Comparison of ENCODE assay signal across 20 cellular contexts in genomic region chr1:101244842-101245574, GRCh38. TPM values are rescaled to one million over a fixed set of nuclear protein-coding genes. Genes with fewer than 3 reads are reported as not detected.
DNase-seq lines count a peak whose midpoint lies in the region; ATAC-seq and TF ChIP-seq lines count a peak whose summit lies in the region.
"Had no signal": no experiment of that assay in that cellular context is flagged by ENCODE, and none has a peak within 500 bp of the region (broad histone marks: within the 10 kb centered on the region; RNA-seq: fewer than 3 reads in every experiment).

No MANE protein-coding gene starts in this region.

- H3K27me3 Mint-ChIP-seq in stimulated activated naive CD8-positive, alpha-beta T cell treated with anti-CD3 and anti-CD28 coated beads, Interleukin-15, Interleukin-2, amounts not matched to agents 100 ng/mL and 50 ng/mL, for 24 hours: no peaks in the 10 kb centered on the region
- H3K27me3 Mint-ChIP-seq in effector memory CD8-positive, alpha-beta T cell: no peaks in the 10 kb centered on the region
- H3K27me3 Mint-ChIP-seq: brain; stimulated activated naive B cell treated with anti-CD40 and anti-IgM and Interleukin-4, amounts not matched to agents 10 μg/mL and 1 μg/mL and 100 μg/mL, for 72 hours had no signal

- in situ Hi-C loops in ACHN (cut with HindIII; ENCODE audit: low pct_ligation_motif_present, low pct_unique_long_range_greater_than_20kb, low sequenced_read_pairs): no loop called here

- no peaks in the 10 kb centered on the region for H3K4me1 ChIP-seq in BE2C

- ATAC-seq in stimulated activated naive CD8-positive, alpha-beta T cell treated with anti-CD3 and anti-CD28 coated beads, Interleukin-15, Interleukin-2, amounts not matched to agents 100 U/mL and 50 U/mL, for 24 hours: no peak
- ATAC-seq in effector memory CD8-positive, alpha-beta T cell (replicated peaks): no peak
- ATAC-seq in GM21367 (IDR thresholded peaks at IDR 0.05; ENCODE audit: unreplicated experiment) (no peak), GM21515 (IDR thresholded peaks at IDR 0.05; ENCODE audit: unreplicated experiment) (no peak)
- ATAC-seq: stimulated activated naive B cell treated with anti-CD40 and anti-IgM and Interleukin-4, amounts not matched to agents 10 μg/mL and 1 μg/mL and 100 μg/mL, for 72 hours had no signal

- peaks cover 73% of the 10 kb centered on the region for H3K4me1 Mint-ChIP-seq in stimulated activated naive CD8-positive, alpha-beta T cell treated with anti-CD3 and anti-CD28 coated beads, Interleukin-15, Interleukin-2, amounts not matched to agents 100 ng/mL and 50 ng/mL, for 24 hours (ENCODE audit: low read depth)
- peaks cover 46 to 59% of the 10 kb centered on the region in 2 donors for H3K4me1 Mint-ChIP-seq in effector memory CD8-positive, alpha-beta T cell (ENCODE audit: low read depth in 2 of 2)

- H3K9me3 ChIP-seq in BE2C: no peaks in the 10 kb centered on the region
- H3K9me3 ChIP-seq: esophagus muscularis mucosa, neutrophil had no signal

- H3K4me3 Mint-ChIP-seq in stimulated activated naive CD8-positive, alpha-beta T cell treated with anti-CD3 and anti-CD28 coated beads, Interleukin-15, Interleukin-2, amounts not matched to agents 100 ng/mL and 50 ng/mL, for 24 hours: no peak overlapping the region
- peak overlapping the region in 1 of 2 donors; percentile 6 for H3K4me3 Mint-ChIP-seq in effector memory CD8-positive, alpha-beta T cell
- H3K4me3 Mint-ChIP-seq: brain; stimulated activated naive B cell treated with anti-CD40 and anti-IgM and Interleukin-4, amounts not matched to agents 10 μg/mL and 1 μg/mL and 100 μg/mL, for 72 hours had no signal

- peaks cover 42% of the 10 kb centered on the region for H3K36me3 Mint-ChIP-seq in stimulated activated naive CD8-positive, alpha-beta T cell treated with anti-CD3 and anti-CD28 coated beads, Interleukin-15, Interleukin-2, amounts not matched to agents 100 ng/mL and 50 ng/mL, for 24 hours (ENCODE audit: low read depth)
- H3K36me3 Mint-ChIP-seq in effector memory CD8-positive, alpha-beta T cell (ENCODE audit: insufficient read depth): peaks cover 51% of the 10 kb centered on the region

- H3K4me3 ChIP-seq in BE2C (ENCODE audit: low read depth, low read length): no peak overlapping the region
- H3K4me3 ChIP-seq: esophagus muscularis mucosa, GM23248, hepatocyte, skin epidermis had no signal

- no peaks in the 10 kb centered on the region for H3K27me3 ChIP-seq in BE2C
- H3K27me3 ChIP-seq: esophagus muscularis mucosa, hepatocyte had no signal

- no peak for TF ChIP-seq CTCF in BE2C (IDR thresholded peaks at IDR 0.05; ENCODE audit: low read depth, low read length)

- peak overlapping the region; percentile 12 for H3K27ac Mint-ChIP-seq in stimulated activated naive CD8-positive, alpha-beta T cell treated with anti-CD3 and anti-CD28 coated beads, Interleukin-15, Interleukin-2, amounts not matched to agents 100 ng/mL and 50 ng/mL, for 24 hours
- H3K27ac Mint-ChIP-seq in effector memory CD8-positive, alpha-beta T cell: peak overlapping the region; percentile 83 to 92
- H3K27ac Mint-ChIP-seq: brain; stimulated activated naive B cell treated with anti-CD40 and anti-IgM and Interleukin-4, amounts not matched to agents 10 μg/mL and 1 μg/mL and 100 μg/mL, for 72 hours had no signal

- H3K36me3 ChIP-seq in BE2C: no peaks in the 10 kb centered on the region
- H3K36me3 ChIP-seq: neutrophil had no signal

- no peak for DNase-seq in stimulated activated naive CD8-positive, alpha-beta T cell treated with anti-CD3 and anti-CD28 coated beads, Interleukin-15, Interleukin-2, amounts not matched to agents 100 U/mL and 50 U/mL, for 24 hours
- DNase-seq in NCI-H146 treated with DMSO at 0.1 percent for 48 hours (lab: John Stamatoyannopoulos, UW; ENCODE audit: unreplicated experiment): peak; percentile 27
- no peak for DNase-seq in effector memory CD8-positive, alpha-beta T cell
- DNase-seq in ACHN: no peak
- no peak for DNase-seq in BE2C
- DNase-seq: activated CD4-positive, CD25-positive, alpha-beta regulatory T cell; DMS79 treated with DMSO at 0.1 percent for 48 hours; effector CD8-positive, alpha-beta T cell; GM23248; NCI-H1417; NCI-H510A treated with DMSO at 0.1 percent for 48 hours; stimulated activated naive B cell treated with anti-CD40 and anti-IgM and Interleukin-4, amounts not matched to agents 10 μg/mL and 1 μg/mL and 100 μg/mL, for 72 hours had no signal

- H3K9me3 Mint-ChIP-seq in stimulated activated naive CD8-positive, alpha-beta T cell treated with anti-CD3 and anti-CD28 coated beads, Interleukin-15, Interleukin-2, amounts not matched to agents 100 ng/mL and 50 ng/mL, for 24 hours: peaks cover 3% of the 10 kb centered on the region
- H3K9me3 Mint-ChIP-seq in effector memory CD8-positive, alpha-beta T cell: no peaks in the 10 kb centered on the region
- H3K9me3 Mint-ChIP-seq: brain; stimulated activated naive B cell treated with anti-CD40 and anti-IgM and Interleukin-4, amounts not matched to agents 10 μg/mL and 1 μg/mL and 100 μg/mL, for 72 hours had no signal

RNA-seq across cellular contexts. Expression of gene S1PR1, which starts 8.2 kb away (rescaled TPM):
- polyA plus RNA-seq in BE2C (2012; ENCODE audit: insufficient read depth, insufficient read length, low read depth): 8.5 TPM
